ENCODE assay signal across 1 cellular context in genomic region chr4:70993181-70994068, GRCh38.
TF ChIP-seq lines count a peak whose summit lies in the region.

DCK (plus strand) TSS chr4:70993649; CDS start chr4:70993836, 187 bp downstream.

TF ChIP-seq in HepG2, 621 proteins besides CTCF, POLR2A, EP300 and RAD21 (continued from another document and continues in another):
- TF ChIP-seq, protein P1, sequence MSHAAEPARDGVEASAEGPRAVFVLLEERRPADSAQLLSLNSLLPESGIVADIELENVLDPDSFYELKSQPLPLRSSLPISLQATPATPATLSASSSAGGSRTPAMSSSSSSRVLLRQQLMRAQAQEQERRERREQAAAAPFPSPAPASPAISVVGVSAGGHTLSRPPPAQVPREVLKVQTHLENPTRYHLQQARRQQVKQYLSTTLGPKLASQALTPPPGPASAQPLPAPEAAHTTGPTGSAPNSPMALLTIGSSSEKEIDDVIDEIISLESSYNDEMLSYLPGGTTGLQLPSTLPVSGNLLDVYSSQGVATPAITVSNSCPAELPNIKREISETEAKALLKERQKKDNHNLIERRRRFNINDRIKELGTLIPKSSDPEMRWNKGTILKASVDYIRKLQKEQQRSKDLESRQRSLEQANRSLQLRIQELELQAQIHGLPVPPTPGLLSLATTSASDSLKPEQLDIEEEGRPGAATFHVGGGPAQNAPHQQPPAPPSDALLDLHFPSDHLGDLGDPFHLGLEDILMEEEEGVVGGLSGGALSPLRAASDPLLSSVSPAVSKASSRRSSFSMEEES (CRISPR knock-in tag; IDR thresholded peaks at IDR 0.05), result peak; percentile 91
- TF ChIP-seq ZNF629 (CRISPR knock-in tag; conservative IDR thresholded peaks at IDR 0.05) (peak; percentile 21; the same call in 1 of the 2 replicates), EEA1 (CRISPR knock-in tag; IDR thresholded peaks at IDR 0.05; ENCODE audit: borderline replicate concordance) (no peak), MED8 (CRISPR knock-in tag; IDR thresholded peaks at IDR 0.05; ENCODE audit: insufficient replicate concordance) (peak; percentile 72), REST (IDR thresholded peaks at IDR 0.05; ENCODE audit: borderline replicate concordance in 1 of 2, low read depth in 1 of 2, low read length in 2 of 2) (peak in 1 of 2 experiments; percentile 42; a peak in 1 of 4 replicates), MIER2 (CRISPR knock-in tag; IDR thresholded peaks at IDR 0.05) (no peak), HNRNPLL (IDR thresholded peaks at IDR 0.05; ENCODE audit: low read depth, low read length, poor library complexity, severe bottlenecking) (peak; percentile 80), PRPF4 (IDR thresholded peaks at IDR 0.05; ENCODE audit: low read depth, low read length, poor library complexity, severe bottlenecking) (no peak), ZNF10 (CRISPR knock-in tag; IDR thresholded peaks at IDR 0.05; ENCODE audit: borderline replicate concordance, low read depth) (no peak), KLF13 (CRISPR knock-in tag; IDR thresholded peaks at IDR 0.05) (no peak), ZNF777 (CRISPR knock-in tag; IDR thresholded peaks at IDR 0.05) (0 out of 2 replicates have a peak, but pooled peaks have one; percentile 6), ZNF205 (CRISPR knock-in tag; IDR thresholded peaks at IDR 0.05) (peak; percentile 23), ASH2L (IDR thresholded peaks at IDR 0.05; ENCODE audit: insufficient read length, low read depth, low read length) (peak; percentile 90), EZH2 (conservative IDR thresholded peaks at IDR 0.05; ENCODE audit: low read depth, low read length) (no peak), HBP1 (CRISPR knock-in tag; IDR thresholded peaks at IDR 0.05; ENCODE audit: low read depth) (no peak), SRF (IDR thresholded peaks at IDR 0.05; ENCODE audit: low read depth, low read length) (no peak), ZNF75D (CRISPR knock-in tag; IDR thresholded peaks at IDR 0.05; ENCODE audit: borderline replicate concordance) (no peak), ZNF564 (CRISPR knock-in tag; IDR thresholded peaks at IDR 0.05) (no peak), NFATC3 (CRISPR knock-in tag; IDR thresholded peaks at IDR 0.05) (peak; percentile 37; the same call in 1 of the 2 replicates), ZNF484 (CRISPR knock-in tag; IDR thresholded peaks at IDR 0.05; ENCODE audit: borderline replicate concordance, low read depth) (no peak), RBM39 (IDR thresholded peaks at IDR 0.05; ENCODE audit: low read depth, low read length, poor library complexity, severe bottlenecking) (peak; percentile 49), XRCC5 (optimal IDR thresholded peaks at IDR 0.05; ENCODE audit: low read length) (peak; percentile 67), ZNF710 (CRISPR knock-in tag; IDR thresholded peaks at IDR 0.05; ENCODE audit: borderline replicate concordance) (no peak), SP4 (CRISPR knock-in tag; IDR thresholded peaks at IDR 0.05) (peak; percentile 63), ZBTB14 (CRISPR knock-in tag; IDR thresholded peaks at IDR 0.05) (peak; percentile 98), HOXA3 (CRISPR knock-in tag; IDR thresholded peaks at IDR 0.05) (peak; percentile 67), DRAP1 (CRISPR knock-in tag; IDR thresholded peaks at IDR 0.05) (peak; percentile 45; the same call in 1 of the 2 replicates), SMAD3 (CRISPR knock-in tag; IDR thresholded peaks at IDR 0.05) (0 out of 2 replicates have a peak, but pooled peaks have one; percentile 22), ZNF24 (IDR thresholded peaks at IDR 0.05) (no peak), ZNF724P (CRISPR knock-in tag; IDR thresholded peaks at IDR 0.05; ENCODE audit: borderline replicate concordance) (peak; percentile 31), ZNF660 (CRISPR knock-in tag; IDR thresholded peaks at IDR 0.05; ENCODE audit: borderline replicate concordance, low read depth) (no peak; the same call in 1 of the 2 replicates), STAG1 (CRISPR knock-in tag; IDR thresholded peaks at IDR 0.05) (no peak), ATF5 (CRISPR knock-in tag; IDR thresholded peaks at IDR 0.05; ENCODE audit: low read depth) (no peak)
- TF ChIP-seq, protein P2, sequence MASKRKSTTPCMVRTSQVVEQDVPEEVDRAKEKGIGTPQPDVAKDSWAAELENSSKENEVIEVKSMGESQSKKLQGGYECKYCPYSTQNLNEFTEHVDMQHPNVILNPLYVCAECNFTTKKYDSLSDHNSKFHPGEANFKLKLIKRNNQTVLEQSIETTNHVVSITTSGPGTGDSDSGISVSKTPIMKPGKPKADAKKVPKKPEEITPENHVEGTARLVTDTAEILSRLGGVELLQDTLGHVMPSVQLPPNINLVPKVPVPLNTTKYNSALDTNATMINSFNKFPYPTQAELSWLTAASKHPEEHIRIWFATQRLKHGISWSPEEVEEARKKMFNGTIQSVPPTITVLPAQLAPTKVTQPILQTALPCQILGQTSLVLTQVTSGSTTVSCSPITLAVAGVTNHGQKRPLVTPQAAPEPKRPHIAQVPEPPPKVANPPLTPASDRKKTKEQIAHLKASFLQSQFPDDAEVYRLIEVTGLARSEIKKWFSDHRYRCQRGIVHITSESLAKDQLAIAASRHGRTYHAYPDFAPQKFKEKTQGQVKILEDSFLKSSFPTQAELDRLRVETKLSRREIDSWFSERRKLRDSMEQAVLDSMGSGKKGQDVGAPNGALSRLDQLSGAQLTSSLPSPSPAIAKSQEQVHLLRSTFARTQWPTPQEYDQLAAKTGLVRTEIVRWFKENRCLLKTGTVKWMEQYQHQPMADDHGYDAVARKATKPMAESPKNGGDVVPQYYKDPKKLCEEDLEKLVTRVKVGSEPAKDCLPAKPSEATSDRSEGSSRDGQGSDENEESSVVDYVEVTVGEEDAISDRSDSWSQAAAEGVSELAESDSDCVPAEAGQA (IDR thresholded peaks at IDR 0.05; ENCODE audit: low read depth), result no peak
- TF ChIP-seq, protein P2 (CRISPR knock-in tag; IDR thresholded peaks at IDR 0.05; ENCODE audit: borderline replicate concordance), result no peak
- TF ChIP-seq, protein P3, sequence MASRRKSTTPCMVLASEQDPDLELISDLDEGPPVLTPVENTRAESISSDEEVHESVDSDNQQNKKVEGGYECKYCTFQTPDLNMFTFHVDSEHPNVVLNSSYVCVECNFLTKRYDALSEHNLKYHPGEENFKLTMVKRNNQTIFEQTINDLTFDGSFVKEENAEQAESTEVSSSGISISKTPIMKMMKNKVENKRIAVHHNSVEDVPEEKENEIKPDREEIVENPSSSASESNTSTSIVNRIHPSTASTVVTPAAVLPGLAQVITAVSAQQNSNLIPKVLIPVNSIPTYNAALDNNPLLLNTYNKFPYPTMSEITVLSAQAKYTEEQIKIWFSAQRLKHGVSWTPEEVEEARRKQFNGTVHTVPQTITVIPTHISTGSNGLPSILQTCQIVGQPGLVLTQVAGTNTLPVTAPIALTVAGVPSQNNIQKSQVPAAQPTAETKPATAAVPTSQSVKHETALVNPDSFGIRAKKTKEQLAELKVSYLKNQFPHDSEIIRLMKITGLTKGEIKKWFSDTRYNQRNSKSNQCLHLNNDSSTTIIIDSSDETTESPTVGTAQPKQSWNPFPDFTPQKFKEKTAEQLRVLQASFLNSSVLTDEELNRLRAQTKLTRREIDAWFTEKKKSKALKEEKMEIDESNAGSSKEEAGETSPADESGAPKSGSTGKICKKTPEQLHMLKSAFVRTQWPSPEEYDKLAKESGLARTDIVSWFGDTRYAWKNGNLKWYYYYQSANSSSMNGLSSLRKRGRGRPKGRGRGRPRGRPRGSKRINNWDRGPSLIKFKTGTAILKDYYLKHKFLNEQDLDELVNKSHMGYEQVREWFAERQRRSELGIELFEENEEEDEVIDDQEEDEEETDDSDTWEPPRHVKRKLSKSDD (CRISPR knock-in tag; IDR thresholded peaks at IDR 0.05; ENCODE audit: low read depth), result 0 out of 2 replicates have a peak, but pooled peaks have one; percentile 45
- TF ChIP-seq, protein P4, sequence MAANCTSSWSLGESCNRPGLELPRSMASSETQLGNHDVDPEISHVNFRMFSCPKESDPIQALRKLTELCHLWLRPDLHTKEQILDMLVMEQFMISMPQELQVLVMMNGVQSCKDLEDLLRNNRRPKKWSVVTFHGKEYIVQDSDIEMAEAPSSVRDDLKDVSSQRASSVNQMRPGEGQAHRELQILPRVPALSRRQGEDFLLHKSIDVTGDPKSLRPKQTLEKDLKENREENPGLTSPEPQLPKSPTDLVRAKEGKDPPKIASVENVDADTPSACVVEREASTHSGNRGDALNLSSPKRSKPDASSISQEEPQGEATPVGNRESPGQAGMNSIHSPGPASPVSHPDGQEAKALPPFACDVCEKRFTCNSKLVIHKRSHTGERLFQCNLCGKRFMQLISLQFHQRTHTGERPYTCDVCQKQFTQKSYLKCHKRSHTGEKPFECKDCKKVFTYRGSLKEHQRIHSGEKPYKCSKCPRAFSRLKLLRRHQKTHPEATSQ (CRISPR knock-in tag; IDR thresholded peaks at IDR 0.05; ENCODE audit: borderline replicate concordance), result no peak
